20 cellular contexts compared by ENCODE assay signal in the genomic region with DNA sequence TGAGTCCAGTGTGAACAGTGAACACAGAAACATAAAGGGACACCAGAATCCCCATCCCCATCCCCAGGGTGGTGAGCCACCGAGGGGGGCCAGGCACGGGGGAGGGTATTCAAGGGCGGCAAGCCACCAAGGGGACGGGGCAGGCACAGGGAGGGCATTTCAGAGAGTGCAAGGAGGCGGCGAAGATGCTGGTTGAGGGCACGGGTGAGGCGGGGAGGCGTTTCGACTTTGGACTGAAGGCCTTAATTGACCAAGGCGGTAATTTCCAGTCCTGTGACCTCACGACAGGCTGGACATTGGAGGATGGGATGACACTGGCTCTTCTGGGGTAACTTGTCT.
DNase-seq lines count a peak whose midpoint lies in the region; ATAC-seq and TF ChIP-seq lines count a peak whose summit lies in the region.
"Had no signal": no experiment of that assay in that cellular context is flagged by ENCODE, and none has a peak within 500 bp of the region (broad histone marks: within the 10 kb centered on the region; RNA-seq: fewer than 3 reads in every experiment).

No MANE protein-coding gene starts in this region.

- H3K4me3 ChIP-seq in OCI-LY3 (ENCODE audit: low read length) = peak overlapping the region; percentile 63
- no peak overlapping the region for H3K4me3 ChIP-seq in effector memory CD4-positive, alpha-beta T cell (ENCODE audit: insufficient read depth, low read depth, low read length, poor library complexity, severe bottlenecking)
- H3K4me3 ChIP-seq: thoracic aorta, vagina had no signal

- no peak for DNase-seq in activated naive CD4-positive, alpha-beta T cell treated with Interleukin-2 at 50 U/mL for 16 hours
- DNase-seq in effector memory CD4-positive, alpha-beta T cell = no peak
- DNase-seq in stimulated activated naive B cell treated with anti-CD40 and anti-IgM and Interleukin-4, amounts not matched to agents 10 μg/mL and 1 μg/mL and 100 μg/mL, for 72 hours = no peak
- no peak for DNase-seq in middle frontal gyrus (ENCODE audit: extremely low spot score, low spot score)
- DNase-seq in effector CD8-positive, alpha-beta T cell (lab: John Stamatoyannopoulos, UW) = no peak
- no peak for DNase-seq in stimulated activated CD8-positive, alpha-beta memory T cell treated with anti-CD3 and anti-CD28 coated beads, Interleukin-4, amount 100 ng/mL, for 48 hours
- DNase-seq: ACHN; activated CD8-positive, alpha-beta memory T cell treated with anti-CD3 and anti-CD28 coated beads, Interleukin-2, amount 50 U/mL, for 4 hours; anterior cingulate cortex; GF-D8; left colon; NCI-H1105 had no signal

- H3K79me2 ChIP-seq in OCI-LY3 (ENCODE audit: low read length) = no peaks in the 10 kb centered on the region

- H3K36me3 ChIP-seq in OCI-LY3 (replicated peaks; ENCODE audit: low read depth, low read length) = no peaks in the 10 kb centered on the region
- no peaks in the 10 kb centered on the region for H3K36me3 ChIP-seq in effector memory CD4-positive, alpha-beta T cell (ENCODE audit: control insufficient read depth, insufficient read depth, low read length)
- H3K36me3 ChIP-seq: thoracic aorta, vagina had no signal

- H3K4me2 ChIP-seq in OCI-LY3 (ENCODE audit: low read length) = peak overlapping the region; percentile 93

- peaks cover 90% of the 10 kb centered on the region for H3K4me1 Mint-ChIP-seq in activated naive CD4-positive, alpha-beta T cell treated with anti-CD3 and anti-CD28 coated beads, Interleukin-2, amount 50 U/mL, for 24 hours
- H3K4me1 Mint-ChIP-seq in stimulated activated naive B cell treated with anti-CD40 and anti-IgM and Interleukin-4, amounts not matched to agents 10 μg/mL and 1 μg/mL and 100 μg/mL, for 72 hours = peaks cover 78 to 96% of the 10 kb centered on the region in 2 donors

- H3K36me3 Mint-ChIP-seq in activated naive CD4-positive, alpha-beta T cell treated with anti-CD3 and anti-CD28 coated beads, Interleukin-2, amount 50 U/mL, for 24 hours = peaks cover 3% of the 10 kb centered on the region
- H3K36me3 Mint-ChIP-seq in stimulated activated naive B cell treated with anti-CD40 and anti-IgM and Interleukin-4, amounts not matched to agents 10 μg/mL and 1 μg/mL and 100 μg/mL, for 72 hours = peaks cover 0 to 3% of the 10 kb centered on the region in 2 donors

- peak overlapping the region; percentile 75 for H3K27ac ChIP-seq in OCI-LY3 (ENCODE audit: low read length)
- peak overlapping the region; percentile 30 for H3K27ac ChIP-seq in effector memory CD4-positive, alpha-beta T cell (ENCODE audit: insufficient read depth, low read length, poor library complexity, severe bottlenecking)
- H3K27ac ChIP-seq: C4-2B, thoracic aorta, vagina had no signal

- H3K27me3 ChIP-seq in OCI-LY3 (ENCODE audit: low read depth, low read length) = peaks cover 4% of the 10 kb centered on the region; the same call in 1 of the 2 replicates
- no peaks in the 10 kb centered on the region for H3K27me3 ChIP-seq in effector memory CD4-positive, alpha-beta T cell (replicated peaks; ENCODE audit: control insufficient read depth, insufficient read depth, low read length, poor library complexity, severe bottlenecking)
- H3K27me3 ChIP-seq: vagina had no signal

- H3K4me1 ChIP-seq in OCI-LY3 (ENCODE audit: low read length) = peaks cover 71% of the 10 kb centered on the region
- peaks cover 54% of the 10 kb centered on the region for H3K4me1 ChIP-seq in effector memory CD4-positive, alpha-beta T cell (ENCODE audit: control insufficient read depth, insufficient read depth, low read length, poor library complexity, severe bottlenecking)

- H3K9me3 Mint-ChIP-seq in activated naive CD4-positive, alpha-beta T cell treated with anti-CD3 and anti-CD28 coated beads, Interleukin-2, amount 50 U/mL, for 24 hours = no peaks in the 10 kb centered on the region
- H3K9me3 Mint-ChIP-seq in stimulated activated naive B cell treated with anti-CD40 and anti-IgM and Interleukin-4, amounts not matched to agents 10 μg/mL and 1 μg/mL and 100 μg/mL, for 72 hours = no peaks in the 10 kb centered on the region
- H3K9me3 Mint-ChIP-seq: activated CD4-positive, alpha-beta T cell treated with anti-CD3 and anti-CD28 coated beads, Interleukin-2, amount 10 ng/mL, durations not matched to agents 24 days and 14 days had no signal

- H3K9me3 ChIP-seq in OCI-LY3 (ENCODE audit: insufficient read depth, low read length) = no peaks in the 10 kb centered on the region
- H3K9me3 ChIP-seq in effector memory CD4-positive, alpha-beta T cell (ENCODE audit: control insufficient read depth, low read length) = no peaks in the 10 kb centered on the region
- H3K9me3 ChIP-seq: thoracic aorta, vagina had no signal

- peak overlapping the region; percentile 83 for H3K27ac Mint-ChIP-seq in activated naive CD4-positive, alpha-beta T cell treated with anti-CD3 and anti-CD28 coated beads, Interleukin-2, amount 50 U/mL, for 24 hours
- H3K27ac Mint-ChIP-seq in stimulated activated naive B cell treated with anti-CD40 and anti-IgM and Interleukin-4, amounts not matched to agents 10 μg/mL and 1 μg/mL and 100 μg/mL, for 72 hours = peak overlapping the region; percentile 62
- H3K27ac Mint-ChIP-seq: activated CD4-positive, alpha-beta T cell treated with anti-CD3 and anti-CD28 coated beads, Interleukin-2, amount 10 ng/mL, durations not matched to agents 24 days and 14 days had no signal

- H3K9ac ChIP-seq in OCI-LY3 (ENCODE audit: low read length) = peak overlapping the region; percentile 62

- no peaks in the 10 kb centered on the region for H4K20me1 ChIP-seq in OCI-LY3 (ENCODE audit: insufficient read depth, low read length)

- H2AFZ ChIP-seq in OCI-LY3 (ENCODE audit: low read depth, low read length) = no peak overlapping the region; the same call in 1 of the 2 replicates

- no peaks in the 10 kb centered on the region for H3K27me3 Mint-ChIP-seq in activated naive CD4-positive, alpha-beta T cell treated with anti-CD3 and anti-CD28 coated beads, Interleukin-2, amount 50 U/mL, for 24 hours
- H3K27me3 Mint-ChIP-seq in stimulated activated naive B cell treated with anti-CD40 and anti-IgM and Interleukin-4, amounts not matched to agents 10 μg/mL and 1 μg/mL and 100 μg/mL, for 72 hours = no peaks in the 10 kb centered on the region
- H3K27me3 Mint-ChIP-seq: activated CD4-positive, alpha-beta T cell treated with anti-CD3 and anti-CD28 coated beads, Interleukin-2, amount 10 ng/mL, durations not matched to agents 24 days and 14 days had no signal

- peak overlapping the region; percentile 60 for H3K4me3 Mint-ChIP-seq in activated naive CD4-positive, alpha-beta T cell treated with anti-CD3 and anti-CD28 coated beads, Interleukin-2, amount 50 U/mL, for 24 hours
- peak overlapping the region; percentile 55 to 66 for H3K4me3 Mint-ChIP-seq in stimulated activated naive B cell treated with anti-CD40 and anti-IgM and Interleukin-4, amounts not matched to agents 10 μg/mL and 1 μg/mL and 100 μg/mL, for 72 hours
- H3K4me3 Mint-ChIP-seq: activated CD4-positive, alpha-beta T cell treated with anti-CD3 and anti-CD28 coated beads, Interleukin-2, amount 10 ng/mL, durations not matched to agents 24 days and 14 days had no signal

- ATAC-seq in stimulated activated naive B cell treated with anti-CD40 and anti-IgM and Interleukin-4, amounts not matched to agents 10 μg/mL and 1 μg/mL and 100 μg/mL, for 72 hours (replicated peaks) = no peak
- ATAC-seq: HCT116, left colon, sciatic nerve had no signal

- no peak for TF ChIP-seq CTCF in OCI-LY3 (IDR thresholded peaks at IDR 0.05; ENCODE audit: low read depth, low read length)
